ENCODE assay signal across 1 cellular context in the genomic region with DNA sequence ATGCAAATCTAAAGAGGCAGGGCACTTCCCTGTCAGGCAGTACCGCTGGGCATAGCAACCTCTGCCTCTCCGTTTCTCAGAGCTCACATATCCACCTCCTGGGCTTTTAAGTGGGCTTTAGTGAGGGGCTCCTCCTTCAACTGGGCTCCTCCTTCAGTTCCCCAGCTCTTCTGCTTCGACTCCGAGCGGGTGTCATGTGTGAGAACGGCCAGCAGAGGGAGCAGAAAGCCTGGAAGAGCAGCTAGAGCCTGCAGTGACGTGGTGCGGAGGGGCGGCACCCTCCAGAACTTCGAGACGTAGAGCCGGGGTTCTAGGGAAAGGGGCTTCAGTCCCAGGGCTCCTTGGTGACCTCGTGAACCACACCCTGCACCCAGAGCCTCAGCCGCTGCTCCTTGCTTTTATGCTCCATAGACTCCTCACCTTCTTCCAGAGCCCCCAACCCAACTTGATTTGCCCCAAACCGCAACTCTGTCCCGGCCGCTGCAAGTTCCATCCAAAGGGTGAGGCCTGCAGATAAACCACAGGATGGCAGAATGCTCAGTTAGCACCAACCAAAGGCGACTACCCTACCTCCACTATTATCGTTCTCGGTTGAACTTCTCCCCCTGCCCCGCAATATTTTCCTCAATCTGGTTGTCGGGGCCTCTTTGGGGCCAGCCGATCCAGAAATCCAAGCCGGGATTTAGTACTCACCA.
TF ChIP-seq lines count a peak whose summit lies in the region.

No MANE protein-coding gene starts in this region.

TF ChIP-seq in WTC11, 78 proteins besides CTCF, POLR2A, EP300 and RAD21 (continued from another document and continues in another):
- TF ChIP-seq, protein P1, sequence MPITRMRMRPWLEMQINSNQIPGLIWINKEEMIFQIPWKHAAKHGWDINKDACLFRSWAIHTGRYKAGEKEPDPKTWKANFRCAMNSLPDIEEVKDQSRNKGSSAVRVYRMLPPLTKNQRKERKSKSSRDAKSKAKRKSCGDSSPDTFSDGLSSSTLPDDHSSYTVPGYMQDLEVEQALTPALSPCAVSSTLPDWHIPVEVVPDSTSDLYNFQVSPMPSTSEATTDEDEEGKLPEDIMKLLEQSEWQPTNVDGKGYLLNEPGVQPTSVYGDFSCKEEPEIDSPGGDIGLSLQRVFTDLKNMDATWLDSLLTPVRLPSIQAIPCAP (CRISPR knock-in tag; IDR thresholded peaks at IDR 0.05): no peak
- TF ChIP-seq, protein P2, sequence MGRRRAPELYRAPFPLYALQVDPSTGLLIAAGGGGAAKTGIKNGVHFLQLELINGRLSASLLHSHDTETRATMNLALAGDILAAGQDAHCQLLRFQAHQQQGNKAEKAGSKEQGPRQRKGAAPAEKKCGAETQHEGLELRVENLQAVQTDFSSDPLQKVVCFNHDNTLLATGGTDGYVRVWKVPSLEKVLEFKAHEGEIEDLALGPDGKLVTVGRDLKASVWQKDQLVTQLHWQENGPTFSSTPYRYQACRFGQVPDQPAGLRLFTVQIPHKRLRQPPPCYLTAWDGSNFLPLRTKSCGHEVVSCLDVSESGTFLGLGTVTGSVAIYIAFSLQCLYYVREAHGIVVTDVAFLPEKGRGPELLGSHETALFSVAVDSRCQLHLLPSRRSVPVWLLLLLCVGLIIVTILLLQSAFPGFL (CRISPR knock-in tag; IDR thresholded peaks at IDR 0.05; ENCODE audit: borderline replicate concordance): no peak
- no peak for TF ChIP-seq ESRRA (CRISPR knock-in tag; IDR thresholded peaks at IDR 0.05; ENCODE audit: borderline replicate concordance)
- peak; percentile 78 for TF ChIP-seq ETV6 (CRISPR knock-in tag; IDR thresholded peaks at IDR 0.05)
- TF ChIP-seq, protein P3, sequence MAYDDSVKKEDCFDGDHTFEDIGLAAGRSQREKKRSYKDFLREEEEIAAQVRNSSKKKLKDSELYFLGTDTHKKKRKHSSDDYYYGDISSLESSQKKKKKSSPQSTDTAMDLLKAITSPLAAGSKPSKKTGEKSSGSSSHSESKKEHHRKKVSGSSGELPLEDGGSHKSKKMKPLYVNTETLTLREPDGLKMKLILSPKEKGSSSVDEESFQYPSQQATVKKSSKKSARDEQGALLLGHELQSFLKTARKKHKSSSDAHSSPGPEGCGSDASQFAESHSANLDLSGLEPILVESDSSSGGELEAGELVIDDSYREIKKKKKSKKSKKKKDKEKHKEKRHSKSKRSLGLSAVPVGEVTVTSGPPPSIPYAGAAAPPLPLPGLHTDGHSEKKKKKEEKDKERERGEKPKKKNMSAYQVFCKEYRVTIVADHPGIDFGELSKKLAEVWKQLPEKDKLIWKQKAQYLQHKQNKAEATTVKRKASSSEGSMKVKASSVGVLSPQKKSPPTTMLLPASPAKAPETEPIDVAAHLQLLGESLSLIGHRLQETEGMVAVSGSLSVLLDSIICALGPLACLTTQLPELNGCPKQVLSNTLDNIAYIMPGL (CRISPR knock-in tag; IDR thresholded peaks at IDR 0.05): peak; percentile 38; the same call in 1 of the 2 replicates
- TF ChIP-seq, protein P4, sequence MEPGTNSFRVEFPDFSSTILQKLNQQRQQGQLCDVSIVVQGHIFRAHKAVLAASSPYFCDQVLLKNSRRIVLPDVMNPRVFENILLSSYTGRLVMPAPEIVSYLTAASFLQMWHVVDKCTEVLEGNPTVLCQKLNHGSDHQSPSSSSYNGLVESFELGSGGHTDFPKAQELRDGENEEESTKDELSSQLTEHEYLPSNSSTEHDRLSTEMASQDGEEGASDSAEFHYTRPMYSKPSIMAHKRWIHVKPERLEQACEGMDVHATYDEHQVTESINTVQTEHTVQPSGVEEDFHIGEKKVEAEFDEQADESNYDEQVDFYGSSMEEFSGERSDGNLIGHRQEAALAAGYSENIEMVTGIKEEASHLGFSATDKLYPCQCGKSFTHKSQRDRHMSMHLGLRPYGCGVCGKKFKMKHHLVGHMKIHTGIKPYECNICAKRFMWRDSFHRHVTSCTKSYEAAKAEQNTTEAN (CRISPR knock-in tag; IDR thresholded peaks at IDR 0.05): no peak
- peak; percentile 52; the same call in 1 of the 2 replicates for TF ChIP-seq FOXP1 (CRISPR knock-in tag; IDR thresholded peaks at IDR 0.05; ENCODE audit: borderline replicate concordance)
- TF ChIP-seq, protein P5, sequence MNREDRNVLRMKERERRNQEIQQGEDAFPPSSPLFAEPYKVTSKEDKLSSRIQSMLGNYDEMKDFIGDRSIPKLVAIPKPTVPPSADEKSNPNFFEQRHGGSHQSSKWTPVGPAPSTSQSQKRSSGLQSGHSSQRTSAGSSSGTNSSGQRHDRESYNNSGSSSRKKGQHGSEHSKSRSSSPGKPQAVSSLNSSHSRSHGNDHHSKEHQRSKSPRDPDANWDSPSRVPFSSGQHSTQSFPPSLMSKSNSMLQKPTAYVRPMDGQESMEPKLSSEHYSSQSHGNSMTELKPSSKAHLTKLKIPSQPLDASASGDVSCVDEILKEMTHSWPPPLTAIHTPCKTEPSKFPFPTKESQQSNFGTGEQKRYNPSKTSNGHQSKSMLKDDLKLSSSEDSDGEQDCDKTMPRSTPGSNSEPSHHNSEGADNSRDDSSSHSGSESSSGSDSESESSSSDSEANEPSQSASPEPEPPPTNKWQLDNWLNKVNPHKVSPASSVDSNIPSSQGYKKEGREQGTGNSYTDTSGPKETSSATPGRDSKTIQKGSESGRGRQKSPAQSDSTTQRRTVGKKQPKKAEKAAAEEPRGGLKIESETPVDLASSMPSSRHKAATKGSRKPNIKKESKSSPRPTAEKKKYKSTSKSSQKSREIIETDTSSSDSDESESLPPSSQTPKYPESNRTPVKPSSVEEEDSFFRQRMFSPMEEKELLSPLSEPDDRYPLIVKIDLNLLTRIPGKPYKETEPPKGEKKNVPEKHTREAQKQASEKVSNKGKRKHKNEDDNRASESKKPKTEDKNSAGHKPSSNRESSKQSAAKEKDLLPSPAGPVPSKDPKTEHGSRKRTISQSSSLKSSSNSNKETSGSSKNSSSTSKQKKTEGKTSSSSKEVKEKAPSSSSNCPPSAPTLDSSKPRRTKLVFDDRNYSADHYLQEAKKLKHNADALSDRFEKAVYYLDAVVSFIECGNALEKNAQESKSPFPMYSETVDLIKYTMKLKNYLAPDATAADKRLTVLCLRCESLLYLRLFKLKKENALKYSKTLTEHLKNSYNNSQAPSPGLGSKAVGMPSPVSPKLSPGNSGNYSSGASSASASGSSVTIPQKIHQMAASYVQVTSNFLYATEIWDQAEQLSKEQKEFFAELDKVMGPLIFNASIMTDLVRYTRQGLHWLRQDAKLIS (CRISPR knock-in tag; IDR thresholded peaks at IDR 0.05; ENCODE audit: borderline replicate concordance): 0 out of 2 replicates have a peak, but pooled peaks have one; percentile 87
- TF ChIP-seq ZNF263 (CRISPR knock-in tag; IDR thresholded peaks at IDR 0.05; ENCODE audit: low read depth): no peak
- no peak for TF ChIP-seq ZNF671 (CRISPR knock-in tag; IDR thresholded peaks at IDR 0.05)
- TF ChIP-seq, protein P6, sequence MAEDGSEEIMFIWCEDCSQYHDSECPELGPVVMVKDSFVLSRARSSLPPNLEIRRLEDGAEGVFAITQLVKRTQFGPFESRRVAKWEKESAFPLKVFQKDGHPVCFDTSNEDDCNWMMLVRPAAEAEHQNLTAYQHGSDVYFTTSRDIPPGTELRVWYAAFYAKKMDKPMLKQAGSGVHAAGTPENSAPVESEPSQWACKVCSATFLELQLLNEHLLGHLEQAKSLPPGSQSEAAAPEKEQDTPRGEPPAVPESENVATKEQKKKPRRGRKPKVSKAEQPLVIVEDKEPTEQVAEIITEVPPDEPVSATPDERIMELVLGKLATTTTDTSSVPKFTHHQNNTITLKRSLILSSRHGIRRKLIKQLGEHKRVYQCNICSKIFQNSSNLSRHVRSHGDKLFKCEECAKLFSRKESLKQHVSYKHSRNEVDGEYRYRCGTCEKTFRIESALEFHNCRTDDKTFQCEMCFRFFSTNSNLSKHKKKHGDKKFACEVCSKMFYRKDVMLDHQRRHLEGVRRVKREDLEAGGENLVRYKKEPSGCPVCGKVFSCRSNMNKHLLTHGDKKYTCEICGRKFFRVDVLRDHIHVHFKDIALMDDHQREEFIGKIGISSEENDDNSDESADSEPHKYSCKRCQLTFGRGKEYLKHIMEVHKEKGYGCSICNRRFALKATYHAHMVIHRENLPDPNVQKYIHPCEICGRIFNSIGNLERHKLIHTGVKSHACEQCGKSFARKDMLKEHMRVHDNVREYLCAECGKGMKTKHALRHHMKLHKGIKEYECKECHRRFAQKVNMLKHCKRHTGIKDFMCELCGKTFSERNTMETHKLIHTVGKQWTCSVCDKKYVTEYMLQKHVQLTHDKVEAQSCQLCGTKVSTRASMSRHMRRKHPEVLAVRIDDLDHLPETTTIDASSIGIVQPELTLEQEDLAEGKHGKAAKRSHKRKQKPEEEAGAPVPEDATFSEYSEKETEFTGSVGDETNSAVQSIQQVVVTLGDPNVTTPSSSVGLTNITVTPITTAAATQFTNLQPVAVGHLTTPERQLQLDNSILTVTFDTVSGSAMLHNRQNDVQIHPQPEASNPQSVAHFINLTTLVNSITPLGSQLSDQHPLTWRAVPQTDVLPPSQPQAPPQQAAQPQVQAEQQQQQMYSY (CRISPR knock-in tag; IDR thresholded peaks at IDR 0.05): peak; percentile 96
- 0 out of 2 replicates have a peak, but pooled peaks have one; percentile 23 for TF ChIP-seq TEAD1 (CRISPR knock-in tag; IDR thresholded peaks at IDR 0.05)
- TF ChIP-seq, protein P7, sequence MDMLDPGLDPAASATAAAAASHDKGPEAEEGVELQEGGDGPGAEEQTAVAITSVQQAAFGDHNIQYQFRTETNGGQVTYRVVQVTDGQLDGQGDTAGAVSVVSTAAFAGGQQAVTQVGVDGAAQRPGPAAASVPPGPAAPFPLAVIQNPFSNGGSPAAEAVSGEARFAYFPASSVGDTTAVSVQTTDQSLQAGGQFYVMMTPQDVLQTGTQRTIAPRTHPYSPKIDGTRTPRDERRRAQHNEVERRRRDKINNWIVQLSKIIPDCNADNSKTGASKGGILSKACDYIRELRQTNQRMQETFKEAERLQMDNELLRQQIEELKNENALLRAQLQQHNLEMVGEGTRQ (CRISPR knock-in tag; IDR thresholded peaks at IDR 0.05): peak; percentile 61
- TF ChIP-seq, protein P8, sequence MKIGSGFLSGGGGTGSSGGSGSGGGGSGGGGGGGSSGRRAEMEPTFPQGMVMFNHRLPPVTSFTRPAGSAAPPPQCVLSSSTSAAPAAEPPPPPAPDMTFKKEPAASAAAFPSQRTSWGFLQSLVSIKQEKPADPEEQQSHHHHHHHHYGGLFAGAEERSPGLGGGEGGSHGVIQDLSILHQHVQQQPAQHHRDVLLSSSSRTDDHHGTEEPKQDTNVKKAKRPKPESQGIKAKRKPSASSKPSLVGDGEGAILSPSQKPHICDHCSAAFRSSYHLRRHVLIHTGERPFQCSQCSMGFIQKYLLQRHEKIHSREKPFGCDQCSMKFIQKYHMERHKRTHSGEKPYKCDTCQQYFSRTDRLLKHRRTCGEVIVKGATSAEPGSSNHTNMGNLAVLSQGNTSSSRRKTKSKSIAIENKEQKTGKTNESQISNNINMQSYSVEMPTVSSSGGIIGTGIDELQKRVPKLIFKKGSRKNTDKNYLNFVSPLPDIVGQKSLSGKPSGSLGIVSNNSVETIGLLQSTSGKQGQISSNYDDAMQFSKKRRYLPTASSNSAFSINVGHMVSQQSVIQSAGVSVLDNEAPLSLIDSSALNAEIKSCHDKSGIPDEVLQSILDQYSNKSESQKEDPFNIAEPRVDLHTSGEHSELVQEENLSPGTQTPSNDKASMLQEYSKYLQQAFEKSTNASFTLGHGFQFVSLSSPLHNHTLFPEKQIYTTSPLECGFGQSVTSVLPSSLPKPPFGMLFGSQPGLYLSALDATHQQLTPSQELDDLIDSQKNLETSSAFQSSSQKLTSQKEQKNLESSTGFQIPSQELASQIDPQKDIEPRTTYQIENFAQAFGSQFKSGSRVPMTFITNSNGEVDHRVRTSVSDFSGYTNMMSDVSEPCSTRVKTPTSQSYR (CRISPR knock-in tag; IDR thresholded peaks at IDR 0.05): no peak
- no peak for TF ChIP-seq ZBTB21 (CRISPR knock-in tag; IDR thresholded peaks at IDR 0.05; ENCODE audit: borderline replicate concordance)
- TF ChIP-seq, protein P9, sequence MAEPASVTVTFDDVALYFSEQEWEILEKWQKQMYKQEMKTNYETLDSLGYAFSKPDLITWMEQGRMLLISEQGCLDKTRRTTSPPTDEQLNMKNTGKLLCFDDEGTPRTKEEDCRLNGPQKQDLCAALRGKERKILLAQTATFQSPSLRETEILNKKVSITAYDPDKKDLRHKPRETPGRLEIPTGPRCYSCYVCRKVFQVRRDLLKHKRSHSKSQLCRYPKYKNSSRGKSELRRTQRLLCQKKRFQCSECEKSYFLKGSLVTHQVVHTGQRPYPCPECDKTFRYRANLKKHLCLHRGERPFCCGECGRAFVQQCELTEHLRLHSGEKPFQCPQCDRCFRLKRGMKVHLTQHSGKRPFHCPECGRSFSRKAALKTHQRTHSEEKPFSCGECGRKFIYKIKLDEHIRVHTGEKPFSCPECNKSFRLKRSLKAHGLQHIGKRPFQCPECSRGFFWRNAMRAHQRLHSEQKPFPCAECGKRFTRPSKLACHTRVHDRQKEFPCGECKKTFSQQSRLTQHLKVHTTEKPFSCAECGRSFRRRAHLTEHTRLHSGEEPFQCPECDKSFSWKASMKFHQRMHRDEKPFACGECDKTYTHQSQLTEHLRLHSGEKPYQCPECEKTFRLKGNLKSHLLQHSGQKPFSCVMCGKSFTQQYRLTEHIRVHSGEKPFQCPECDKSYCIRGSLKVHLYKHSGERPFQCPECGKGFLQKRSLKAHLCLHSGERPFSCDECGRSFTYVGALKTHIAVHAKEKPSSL (CRISPR knock-in tag; conservative IDR thresholded peaks at IDR 0.05): no peak
- no peak for TF ChIP-seq CREB1 (CRISPR knock-in tag; IDR thresholded peaks at IDR 0.05)
- no peak for TF ChIP-seq ZNF416 (CRISPR knock-in tag; IDR thresholded peaks at IDR 0.05)
- TF ChIP-seq, protein P10, sequence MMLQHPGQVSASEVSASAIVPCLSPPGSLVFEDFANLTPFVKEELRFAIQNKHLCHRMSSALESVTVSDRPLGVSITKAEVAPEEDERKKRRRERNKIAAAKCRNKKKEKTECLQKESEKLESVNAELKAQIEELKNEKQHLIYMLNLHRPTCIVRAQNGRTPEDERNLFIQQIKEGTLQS (CRISPR knock-in tag; conservative IDR thresholded peaks at IDR 0.05): no peak
- TF ChIP-seq ZNF232 (CRISPR knock-in tag; IDR thresholded peaks at IDR 0.05): no peak
- TF ChIP-seq, protein P11, sequence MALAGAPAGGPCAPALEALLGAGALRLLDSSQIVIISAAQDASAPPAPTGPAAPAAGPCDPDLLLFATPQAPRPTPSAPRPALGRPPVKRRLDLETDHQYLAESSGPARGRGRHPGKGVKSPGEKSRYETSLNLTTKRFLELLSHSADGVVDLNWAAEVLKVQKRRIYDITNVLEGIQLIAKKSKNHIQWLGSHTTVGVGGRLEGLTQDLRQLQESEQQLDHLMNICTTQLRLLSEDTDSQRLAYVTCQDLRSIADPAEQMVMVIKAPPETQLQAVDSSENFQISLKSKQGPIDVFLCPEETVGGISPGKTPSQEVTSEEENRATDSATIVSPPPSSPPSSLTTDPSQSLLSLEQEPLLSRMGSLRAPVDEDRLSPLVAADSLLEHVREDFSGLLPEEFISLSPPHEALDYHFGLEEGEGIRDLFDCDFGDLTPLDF (CRISPR knock-in tag; IDR thresholded peaks at IDR 0.05): no peak
- TF ChIP-seq, protein P12, sequence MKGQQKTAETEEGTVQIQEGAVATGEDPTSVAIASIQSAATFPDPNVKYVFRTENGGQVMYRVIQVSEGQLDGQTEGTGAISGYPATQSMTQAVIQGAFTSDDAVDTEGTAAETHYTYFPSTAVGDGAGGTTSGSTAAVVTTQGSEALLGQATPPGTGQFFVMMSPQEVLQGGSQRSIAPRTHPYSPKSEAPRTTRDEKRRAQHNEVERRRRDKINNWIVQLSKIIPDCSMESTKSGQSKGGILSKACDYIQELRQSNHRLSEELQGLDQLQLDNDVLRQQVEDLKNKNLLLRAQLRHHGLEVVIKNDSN (CRISPR knock-in tag; IDR thresholded peaks at IDR 0.05): no peak
- TF ChIP-seq, protein P13, sequence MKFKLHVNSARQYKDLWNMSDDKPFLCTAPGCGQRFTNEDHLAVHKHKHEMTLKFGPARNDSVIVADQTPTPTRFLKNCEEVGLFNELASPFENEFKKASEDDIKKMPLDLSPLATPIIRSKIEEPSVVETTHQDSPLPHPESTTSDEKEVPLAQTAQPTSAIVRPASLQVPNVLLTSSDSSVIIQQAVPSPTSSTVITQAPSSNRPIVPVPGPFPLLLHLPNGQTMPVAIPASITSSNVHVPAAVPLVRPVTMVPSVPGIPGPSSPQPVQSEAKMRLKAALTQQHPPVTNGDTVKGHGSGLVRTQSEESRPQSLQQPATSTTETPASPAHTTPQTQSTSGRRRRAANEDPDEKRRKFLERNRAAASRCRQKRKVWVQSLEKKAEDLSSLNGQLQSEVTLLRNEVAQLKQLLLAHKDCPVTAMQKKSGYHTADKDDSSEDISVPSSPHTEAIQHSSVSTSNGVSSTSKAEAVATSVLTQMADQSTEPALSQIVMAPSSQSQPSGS (CRISPR knock-in tag; IDR thresholded peaks at IDR 0.05; ENCODE audit: borderline replicate concordance, low read depth): no peak
